Comparison of ENCODE assay signal across 10 cellular contexts in genomic region chr9:137588891-137589290, GRCh38. TPM values are rescaled to one million over a fixed set of nuclear protein-coding genes. Genes with fewer than 3 reads are reported as not detected.
DNase-seq lines count a peak whose midpoint lies in the region; ATAC-seq and TF ChIP-seq lines count a peak whose summit lies in the region.
"Had no signal": no experiment of that assay in that cellular context is flagged by ENCODE, and none has a peak within 500 bp of the region (broad histone marks: within the 10 kb centered on the region; RNA-seq: fewer than 3 reads in every experiment).

No MANE protein-coding gene starts in this region.

- intact Hi-C loops in lower lobe of right lung (cut with DNase I) = no loop called here

- in situ Hi-C loops in astrocyte of the cerebellum (cut with HindIII; ENCODE audit: low sequenced_read_pairs) = no loop called here

- ATAC-seq in lower lobe of right lung = no peak
- ATAC-seq in GM18909 (IDR thresholded peaks at IDR 0.05; ENCODE audit: poor library complexity, unreplicated experiment) = no peak
- ATAC-seq: effector memory CD8-positive, alpha-beta T cell had no signal

- DNase-seq in AG09309 (ENCODE audit: low read depth) (no peak), HFFc6 (no peak), astrocyte of the cerebellum (ENCODE audit: low read depth) (no peak), lower lobe of right lung (no peak), NCI-H446 treated with DMSO at 0.1 percent for 48 hours (lab: John Stamatoyannopoulos, UW) (no peak), mesenteric fat pad (ENCODE audit: low spot score) (no peak), NCI-H1436 (lab: John Stamatoyannopoulos, UW) (no peak)
- DNase-seq: effector memory CD8-positive, alpha-beta T cell had no signal

- H3K9me3 Mint-ChIP-seq in HFFc6 = no peaks in the 10 kb centered on the region
- H3K9me3 Mint-ChIP-seq: effector memory CD8-positive, alpha-beta T cell had no signal

- no peaks in the 10 kb centered on the region; the same call in 1 of the 2 replicates for H3K27me3 Mint-ChIP-seq in HFFc6 (ENCODE audit: insufficient read depth)
- H3K27me3 Mint-ChIP-seq: effector memory CD8-positive, alpha-beta T cell had no signal

- no peaks in the 10 kb centered on the region for H3K9me3 ChIP-seq in lower lobe of right lung
- H3K9me3 ChIP-seq: upper lobe of left lung had no signal

- H3K4me3 ChIP-seq in AG09309 (ENCODE audit: control insufficient read depth, low read depth, low read length) = peak overlapping the region; percentile 75
- peak overlapping the region; percentile 65 for H3K4me3 ChIP-seq in astrocyte of the cerebellum (ENCODE audit: low read depth, low read length)
- peak overlapping the region; percentile 68 for H3K4me3 ChIP-seq in lower lobe of right lung

- H3K27ac ChIP-seq in lower lobe of right lung = no peak overlapping the region

- TF ChIP-seq CTCF in AG09309 (IDR thresholded peaks at IDR 0.05; ENCODE audit: control insufficient read depth, insufficient read depth, low read depth, low read length, missing control alignments) (no peak), HFFc6 (IDR thresholded peaks at IDR 0.05) (no peak), astrocyte of the cerebellum (IDR thresholded peaks at IDR 0.05; ENCODE audit: low read depth, low read length, missing control alignments) (no peak), lower lobe of right lung (IDR thresholded peaks at IDR 0.05) (no peak)

- peak overlapping the region; percentile 90 for H3K4me3 Mint-ChIP-seq in HFFc6

- H3K4me1 Mint-ChIP-seq in HFFc6 (ENCODE audit: low read depth) = peaks cover 19% of the 10 kb centered on the region

- H3K27ac Mint-ChIP-seq in HFFc6 = no peak overlapping the region; the same call in none of the 2 replicates
- H3K27ac Mint-ChIP-seq: effector memory CD8-positive, alpha-beta T cell had no signal

- H3K36me3 Mint-ChIP-seq in HFFc6 (ENCODE audit: low read depth) = peaks cover 9% of the 10 kb centered on the region

- peaks cover 30% of the 10 kb centered on the region for H3K4me1 ChIP-seq in lower lobe of right lung

- H3K36me3 ChIP-seq in lower lobe of right lung = peaks cover 35% of the 10 kb centered on the region

- no peaks in the 10 kb centered on the region for H3K27me3 ChIP-seq in lower lobe of right lung (ENCODE audit: low read depth)
- H3K27me3 ChIP-seq: upper lobe of left lung had no signal

RNA-seq across cellular contexts. Expression of gene ZMYND19, which starts 1.4 kb away (rescaled TPM):
- total RNA-seq in HFFc6 (2021; fragmentation: NEBNext Ultra II Directional; extraction: Animal tissue kit (Norgen Biotek cat#: 25700)) = 10 to 100 TPM; 23.9 to 34.4 (median 25.4) TPM
- total RNA-seq in lower lobe of right lung (15.2 TPM), mesenteric fat pad (18.6 TPM)

RNA-seq across cellular contexts. Expression of gene DPH7, which starts 10.2 kb away (rescaled TPM):
- total RNA-seq in HFFc6 (2021; fragmentation: NEBNext Ultra II Directional; extraction: Animal tissue kit (Norgen Biotek cat#: 25700)) = 10 to 100 TPM; 18.2 to 20.7 (median 20.1) TPM
- 28.4 TPM for total RNA-seq in lower lobe of right lung
- total RNA-seq in mesenteric fat pad = 17.6 TPM

RNA-seq across cellular contexts. Expression of gene ARRDC1, which starts 16.6 kb away (rescaled TPM):
- total RNA-seq in HFFc6 (2021; fragmentation: NEBNext Ultra II Directional; extraction: Animal tissue kit (Norgen Biotek cat#: 25700)) = 10 to 100 TPM; 15.9 to 18.2 (median 17.1) TPM
- 71.0 TPM for total RNA-seq in lower lobe of right lung
- total RNA-seq in mesenteric fat pad = 22.4 TPM

RNA-seq across cellular contexts. Expression of gene EHMT1, which starts 29.9 kb away (rescaled TPM):
- 100 to 1,000 TPM in 1 of 6 experiments, 10 to 100 TPM in 5; 41.0 to 116 (median 46.9) TPM for total RNA-seq in HFFc6 (2021; fragmentation: NEBNext Ultra II Directional; extraction: Animal tissue kit (Norgen Biotek cat#: 25700))
- 73.5 TPM for total RNA-seq in lower lobe of right lung
- total RNA-seq in mesenteric fat pad = 95.3 TPM

RNA-seq across cellular contexts. Expression of gene MRPL41, which starts 37.2 kb away (rescaled TPM):
- total RNA-seq in HFFc6 (2021; fragmentation: NEBNext Ultra II Directional; extraction: Animal tissue kit (Norgen Biotek cat#: 25700)) = 10 to 100 TPM; 48.4 to 67.7 (median 57.3) TPM
- total RNA-seq in lower lobe of right lung = 44.6 TPM
- 81.6 TPM for total RNA-seq in mesenteric fat pad
